Comparison of ENCODE assay signal across 25 cellular contexts in the genomic region with DNA sequence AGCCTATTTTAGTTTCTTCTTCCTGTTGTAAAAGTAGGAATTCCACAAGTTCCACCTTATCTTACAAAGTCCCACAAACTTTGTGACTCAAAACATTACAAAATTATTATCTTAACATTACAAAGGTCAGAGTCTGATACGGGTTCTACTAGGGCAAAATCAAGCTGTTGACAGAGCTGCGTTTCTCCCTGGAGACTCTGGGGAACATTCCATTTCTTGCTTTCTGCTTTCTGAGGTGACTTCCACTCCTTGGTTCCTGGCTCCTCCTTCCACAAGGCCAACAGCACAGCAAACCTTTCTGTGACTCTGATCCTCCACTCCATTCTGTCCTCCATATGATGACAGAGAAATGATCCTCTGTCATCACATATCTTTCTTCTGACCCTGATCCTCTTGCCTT. TPM values are rescaled to one million over a fixed set of nuclear protein-coding genes. Genes with fewer than 3 reads are reported as not detected.
"Had no signal": no experiment of that assay in that cellular context is flagged by ENCODE, and none has a peak within 500 bp of the region (broad histone marks: within the 10 kb centered on the region; RNA-seq: fewer than 3 reads in every experiment).

No MANE protein-coding gene starts in this region.

- H3K27ac Mint-ChIP-seq: activated CD4-positive, alpha-beta memory T cell treated with anti-CD3 and anti-CD28 coated beads, Interleukin-2, amount 10 ng/mL, durations not matched to agents 7 days and 5 days; activated CD4-positive, alpha-beta T cell treated with anti-CD3 and anti-CD28 coated beads, Interleukin-2, amount 10 ng/mL, durations not matched to agents 24 days and 14 days; activated naive CD4-positive, alpha-beta T cell treated with anti-CD3 and anti-CD28 coated beads, Interleukin-2, amount 10 ng/mL, durations not matched to agents 7 days and 5 days; activated T-cell treated with anti-CD3 and anti-CD28 coated beads, Interleukin-2, amount 50 U/mL, for 72 hours; nephron progenitor cell; stimulated activated effector memory CD8-positive, alpha-beta T cell treated with anti-CD3 and anti-CD28 coated beads, Interleukin-12 subunit alpha, Interleukin-12 subunit beta, amount 100 ng/mL, for 72 hours; stimulated activated naive CD8-positive, alpha-beta T cell treated with anti-CD3 and anti-CD28 coated beads, Interleukin-15, amount 100 ng/mL, for 72 hours had no signal

- DNase-seq: activated CD4-positive, alpha-beta memory T cell treated with anti-CD3 and anti-CD28 coated beads, Interleukin-2, amount 10 ng/mL, durations not matched to agents 7 days and 5 days; activated CD4-positive, alpha-beta T cell treated with anti-CD3 and anti-CD28 coated beads, Interleukin-2, amount 10 ng/mL, durations not matched to agents 24 days and 14 days; activated effector memory CD4-positive, alpha-beta T cell treated with Interleukin-2 at 50 U/mL for 16 hours; activated naive CD4-positive, alpha-beta T cell treated with anti-CD3 and anti-CD28 coated beads, Interleukin-2, amount 10 ng/mL, durations not matched to agents 7 days and 5 days; activated T-cell treated with anti-CD3 and anti-CD28 coated beads, Interleukin-2, amount 50 U/mL, for 72 hours; effector memory CD4-positive, alpha-beta T cell; gastrocnemius medialis; hypothalamus; nephron progenitor cell; pancreas; psoas muscle; stimulated activated CD4-positive, alpha-beta T cell treated with anti-CD3 and anti-CD28 coated beads, Interleukin-2, amount 100 ng/mL, for 24 hours; stimulated activated naive CD8-positive, alpha-beta T cell treated with anti-CD3 and anti-CD28 coated beads, Interleukin-15, amount 100 ng/mL, for 72 hours; tibial artery had no signal

- ATAC-seq: activated CD4-positive, CD25-positive, alpha-beta regulatory T cell treated with anti-CD3 and anti-CD28 coated beads, Interleukin-2, amount 50 U/mL, for 24 hours; activated T-cell treated with anti-CD3 and anti-CD28 coated beads, Interleukin-2, amount 50 U/mL, for 72 hours; esophagus mucosa; gastrocnemius medialis; psoas muscle; stimulated activated effector memory CD8-positive, alpha-beta T cell treated with anti-CD3 and anti-CD28 coated beads, Interleukin-12 subunit alpha, Interleukin-12 subunit beta, amount 100 ng/mL, for 72 hours; stimulated activated naive CD8-positive, alpha-beta T cell treated with anti-CD3 and anti-CD28 coated beads, Interleukin-15, amount 100 ng/mL, for 72 hours had no signal

- H3K36me3 ChIP-seq: gastrocnemius medialis, pancreas, right atrium auricular region, tibial artery had no signal

- H3K4me1 ChIP-seq: gastrocnemius medialis, pancreas, psoas muscle, right atrium auricular region, tibial artery had no signal

- H3K9me3 Mint-ChIP-seq: activated CD4-positive, alpha-beta memory T cell treated with anti-CD3 and anti-CD28 coated beads, Interleukin-2, amount 10 ng/mL, durations not matched to agents 7 days and 5 days; activated CD4-positive, alpha-beta T cell treated with anti-CD3 and anti-CD28 coated beads, Interleukin-2, amount 10 ng/mL, durations not matched to agents 24 days and 14 days; activated naive CD4-positive, alpha-beta T cell treated with anti-CD3 and anti-CD28 coated beads, Interleukin-2, amount 10 ng/mL, durations not matched to agents 7 days and 5 days; activated T-cell treated with anti-CD3 and anti-CD28 coated beads, Interleukin-2, amount 50 U/mL, for 72 hours; nephron progenitor cell; stimulated activated effector memory CD8-positive, alpha-beta T cell treated with anti-CD3 and anti-CD28 coated beads, Interleukin-12 subunit alpha, Interleukin-12 subunit beta, amount 100 ng/mL, for 72 hours; stimulated activated naive CD8-positive, alpha-beta T cell treated with anti-CD3 and anti-CD28 coated beads, Interleukin-15, amount 100 ng/mL, for 72 hours had no signal

- H3K4me1 Mint-ChIP-seq: activated CD4-positive, alpha-beta memory T cell treated with anti-CD3 and anti-CD28 coated beads, Interleukin-2, amount 10 ng/mL, durations not matched to agents 7 days and 5 days; activated CD4-positive, alpha-beta T cell treated with anti-CD3 and anti-CD28 coated beads, Interleukin-2, amount 10 ng/mL, durations not matched to agents 24 days and 14 days; activated naive CD4-positive, alpha-beta T cell treated with anti-CD3 and anti-CD28 coated beads, Interleukin-2, amount 10 ng/mL, durations not matched to agents 7 days and 5 days; nephron progenitor cell; stimulated activated effector memory CD8-positive, alpha-beta T cell treated with anti-CD3 and anti-CD28 coated beads, Interleukin-12 subunit alpha, Interleukin-12 subunit beta, amount 100 ng/mL, for 72 hours; stimulated activated naive CD8-positive, alpha-beta T cell treated with anti-CD3 and anti-CD28 coated beads, Interleukin-15, amount 100 ng/mL, for 72 hours had no signal

- H3K4me3 Mint-ChIP-seq: activated CD4-positive, alpha-beta memory T cell treated with anti-CD3 and anti-CD28 coated beads, Interleukin-2, amount 10 ng/mL, durations not matched to agents 7 days and 5 days; activated CD4-positive, alpha-beta T cell treated with anti-CD3 and anti-CD28 coated beads, Interleukin-2, amount 10 ng/mL, durations not matched to agents 24 days and 14 days; activated naive CD4-positive, alpha-beta T cell treated with anti-CD3 and anti-CD28 coated beads, Interleukin-2, amount 10 ng/mL, durations not matched to agents 7 days and 5 days; activated T-cell treated with anti-CD3 and anti-CD28 coated beads, Interleukin-2, amount 50 U/mL, for 72 hours; nephron progenitor cell; stimulated activated effector memory CD8-positive, alpha-beta T cell treated with anti-CD3 and anti-CD28 coated beads, Interleukin-12 subunit alpha, Interleukin-12 subunit beta, amount 100 ng/mL, for 72 hours; stimulated activated naive CD8-positive, alpha-beta T cell treated with anti-CD3 and anti-CD28 coated beads, Interleukin-15, amount 100 ng/mL, for 72 hours had no signal

- H3K36me3 Mint-ChIP-seq: activated naive CD4-positive, alpha-beta T cell treated with anti-CD3 and anti-CD28 coated beads, Interleukin-2, amount 10 ng/mL, durations not matched to agents 7 days and 5 days; stimulated activated effector memory CD8-positive, alpha-beta T cell treated with anti-CD3 and anti-CD28 coated beads, Interleukin-12 subunit alpha, Interleukin-12 subunit beta, amount 100 ng/mL, for 72 hours had no signal

- H3K27ac ChIP-seq: gastrocnemius medialis, pancreas, psoas muscle, right atrium auricular region, tibial artery had no signal

- H3K4me3 ChIP-seq: gastrocnemius medialis, pancreas, psoas muscle, right atrium auricular region, tibial artery had no signal

- H3K9me3 ChIP-seq: gastrocnemius medialis, pancreas, psoas muscle, right atrium auricular region, tibial artery had no signal

- H3K27me3 ChIP-seq: gastrocnemius medialis, pancreas, right atrium auricular region, tibial artery had no signal

RNA-seq across cellular contexts. Expression of a gene that starts 10.6 kb away (rescaled TPM):
- total RNA-seq: activated CD4-positive, alpha-beta memory T cell treated with anti-CD3 and anti-CD28 coated beads, Interleukin-2, amount 10 ng/mL, durations not matched to agents 7 days and 5 days; activated CD4-positive, alpha-beta T cell treated with anti-CD3 and anti-CD28 coated beads, Interleukin-2, amount 10 ng/mL, durations not matched to agents 24 days and 14 days; activated T-cell treated with anti-CD3 and anti-CD28 coated beads, Interleukin-2, amount 50 U/mL, for 72 hours; cardiac septum; dermis microvascular lymphatic vessel endothelial cell; endothelial cell of umbilical vein; esophagus mucosa; gastrocnemius medialis; myocyte; pancreas; psoas muscle; right atrium auricular region; T-helper 2 cell treated with Interferon-gamma antibody and Interleukin-4, amounts not matched to agents 100 ng/mL and 5 ng/mL, for 36 hours; urinary bladder had no signal
- polyA plus RNA-seq: endothelial cell of umbilical vein, liver, pancreas, psoas muscle, urinary bladder had no signal

RNA-seq across cellular contexts. Expression of a gene that starts 30.2 kb away (rescaled TPM):
- total RNA-seq: activated CD4-positive, alpha-beta memory T cell treated with anti-CD3 and anti-CD28 coated beads, Interleukin-2, amount 10 ng/mL, durations not matched to agents 7 days and 5 days; activated CD4-positive, alpha-beta T cell treated with anti-CD3 and anti-CD28 coated beads, Interleukin-2, amount 10 ng/mL, durations not matched to agents 24 days and 14 days; activated T-cell treated with anti-CD3 and anti-CD28 coated beads, Interleukin-2, amount 50 U/mL, for 72 hours; cardiac septum; dermis microvascular lymphatic vessel endothelial cell; endothelial cell of umbilical vein; esophagus mucosa; gastrocnemius medialis; liver; myocyte; pancreas; psoas muscle; right atrium auricular region; T-helper 2 cell treated with Interferon-gamma antibody and Interleukin-4, amounts not matched to agents 100 ng/mL and 5 ng/mL, for 36 hours; urinary bladder had no signal
- polyA plus RNA-seq: endothelial cell of umbilical vein, liver, pancreas, psoas muscle, urinary bladder had no signal

RNA-seq across cellular contexts. Expression of a gene that starts 34.8 kb away (rescaled TPM):
- total RNA-seq: activated CD4-positive, alpha-beta memory T cell treated with anti-CD3 and anti-CD28 coated beads, Interleukin-2, amount 10 ng/mL, durations not matched to agents 7 days and 5 days; activated CD4-positive, alpha-beta T cell treated with anti-CD3 and anti-CD28 coated beads, Interleukin-2, amount 10 ng/mL, durations not matched to agents 24 days and 14 days; activated T-cell treated with anti-CD3 and anti-CD28 coated beads, Interleukin-2, amount 50 U/mL, for 72 hours; cardiac septum; dermis microvascular lymphatic vessel endothelial cell; endothelial cell of umbilical vein; esophagus mucosa; gastrocnemius medialis; pancreas; psoas muscle; right atrium auricular region; T-helper 2 cell treated with Interferon-gamma antibody and Interleukin-4, amounts not matched to agents 100 ng/mL and 5 ng/mL, for 36 hours; urinary bladder had no signal
- polyA plus RNA-seq: endothelial cell of umbilical vein, liver, pancreas, psoas muscle, urinary bladder had no signal
